8 cellular contexts compared by ENCODE assay signal in genomic region chr15:90184786-90185704, GRCh38. TPM values are rescaled to one million over a fixed set of nuclear protein-coding genes. Genes with fewer than 3 reads are reported as not detected.
A peak's percentile ranks its signal among the peaks of the same experiment; 100 is the strongest.
DNase-seq lines count a peak whose midpoint lies in the region; ATAC-seq and TF ChIP-seq lines count a peak whose summit lies in the region.

No MANE protein-coding gene starts in this region.

- no peaks in the 10 kb centered on the region for H3K4me1 Mint-ChIP-seq in Caco-2 (ENCODE audit: low read depth, unreplicated experiment)
- peaks cover 5 to 11% of the 10 kb centered on the region in 2 donors for H3K4me1 Mint-ChIP-seq in natural killer cell treated with Interleukin-12 subunit alpha and Interleukin-12 subunit beta and Interleukin-15 and Interleukin-18, amount 100 ng/mL, for 72 hours (ENCODE audit: low read depth in 2 of 2)

- peak; percentile 43 for TF ChIP-seq EP300 in transverse colon (IDR thresholded peaks at IDR 0.05; ENCODE audit: low read depth)

- peaks cover 11% of the 10 kb centered on the region for H3K4me1 ChIP-seq in Caco-2
- H3K4me1 ChIP-seq in transverse colon = peaks cover 23 to 74% (median 37%) of the 10 kb centered on the region in 4 donors

- H3K27ac ChIP-seq in transverse colon = peak overlapping the region; percentile 89 to 99 (median 98)

- H3K36me3 Mint-ChIP-seq in Caco-2 (ENCODE audit: insufficient read depth, unreplicated experiment) = peaks cover 6% of the 10 kb centered on the region
- H3K36me3 Mint-ChIP-seq in natural killer cell treated with Interleukin-12 subunit alpha and Interleukin-12 subunit beta and Interleukin-15 and Interleukin-18, amount 100 ng/mL, for 72 hours = no peaks in the 10 kb centered on the region

- BruUV-seq in Caco-2 (replicated peaks; lab: Mats Ljungman, UMichigan) = TSS peak; percentile 42

- H3K4me3 ChIP-seq in Caco-2 (ENCODE audit: low read depth, low read length) = peak overlapping the region; percentile 74
- peak overlapping the region; percentile 62 for H3K4me3 ChIP-seq in fibroblast of pulmonary artery (replicated peaks; ENCODE audit: low read depth, low read length)
- H3K4me3 ChIP-seq in transverse colon = peak overlapping the region; percentile 66 to 92 (median 78)

- CTCF ChIA-PET in Caco-2 (lab: Charles Lee) = no interaction called here

- H3K4me3 Mint-ChIP-seq in Caco-2 (ENCODE audit: unreplicated experiment) = peak overlapping the region; percentile 82
- H3K4me3 Mint-ChIP-seq in natural killer cell treated with Interleukin-12 subunit alpha and Interleukin-12 subunit beta and Interleukin-15 and Interleukin-18, amount 100 ng/mL, for 72 hours = peak overlapping the region; percentile 81

- intact Hi-C loops in Caco-2 (cut with micrococcal nuclease; ENCODE audit: unreplicated experiment) = no loop called here
- intact Hi-C loops in transverse colon (cut with DNase I; ENCODE audit: low total_unique reads) = no loop called here

- TF ChIP-seq CTCF in Caco-2 (IDR thresholded peaks at IDR 0.05; ENCODE audit: insufficient read depth in 1 of 2, low read depth in 1 of 2, low read length in 1 of 2, severe bottlenecking in 1 of 2, unreplicated experiment in 1 of 2) (no peak), fibroblast of pulmonary artery (IDR thresholded peaks at IDR 0.05; ENCODE audit: low read length, missing control alignments) (no peak), transverse colon (IDR thresholded peaks at IDR 0.05) (peak in 2 of 5 experiments; percentile 8 to 13)

- H3K9me3 Mint-ChIP-seq in Caco-2 (ENCODE audit: unreplicated experiment) = no peaks in the 10 kb centered on the region
- no peaks in the 10 kb centered on the region for H3K9me3 Mint-ChIP-seq in natural killer cell treated with Interleukin-12 subunit alpha and Interleukin-12 subunit beta and Interleukin-15 and Interleukin-18, amount 100 ng/mL, for 72 hours

- H3K27me3 Mint-ChIP-seq in Caco-2 (ENCODE audit: insufficient read depth, unreplicated experiment) = no peaks in the 10 kb centered on the region
- peaks cover 0 to 2% of the 10 kb centered on the region in 2 donors for H3K27me3 Mint-ChIP-seq in natural killer cell treated with Interleukin-12 subunit alpha and Interleukin-12 subunit beta and Interleukin-15 and Interleukin-18, amount 100 ng/mL, for 72 hours

- DNase-seq in Caco-2 (peak; percentile 65 to 67), OCI-M1 (lab: John Stamatoyannopoulos, UW) (peak; percentile 79), activated T-helper 1 cell treated with Interleukin-2 at 50 U/mL for 16 hours (ENCODE audit: low read depth) (peak; percentile 41), fibroblast of pulmonary artery (ENCODE audit: low read depth) (no peak), transverse colon (peak; percentile 81)
- DNase-seq in natural killer cell treated with Interleukin-12 subunit alpha and Interleukin-12 subunit beta and Interleukin-15 and Interleukin-18, amount 100 ng/mL, for 72 hours (ENCODE audit: low spot score) = peak; percentile 64

- H3K27ac Mint-ChIP-seq in Caco-2 (ENCODE audit: unreplicated experiment) = peak overlapping the region; percentile 69
- H3K27ac Mint-ChIP-seq in natural killer cell treated with Interleukin-12 subunit alpha and Interleukin-12 subunit beta and Interleukin-15 and Interleukin-18, amount 100 ng/mL, for 72 hours = no peak overlapping the region

- no peaks in the 10 kb centered on the region for H3K36me3 ChIP-seq in Caco-2 (ENCODE audit: control insufficient read depth, insufficient read depth, low read length)
- H3K36me3 ChIP-seq in transverse colon = no peaks in the 10 kb centered on the region

- H3K9me3 ChIP-seq in Caco-2 (no peaks in the 10 kb centered on the region), transverse colon (no peaks in the 10 kb centered on the region)

- TF ChIP-seq POLR2A in transverse colon (IDR thresholded peaks at IDR 0.05) = peak; percentile 73

- in situ Hi-C loops in transverse colon (cut with MboI; ENCODE audit: low pct_ligation_motif_present in 1 of 4, low pct_unique_long_range_greater_than_20kb in 1 of 4, low sequenced_read_pairs in 3 of 4) = no loop called here

- H3K27me3 ChIP-seq in Caco-2 (replicated peaks; ENCODE audit: control insufficient read depth, insufficient read depth, low read length) = no peaks in the 10 kb centered on the region
- no peaks in the 10 kb centered on the region for H3K27me3 ChIP-seq in transverse colon

- 3% methylated on average over 47 of the region's 67 CpGs; no CpG with 5 or more reads in 1 of the 2 donors for WGBS in transverse colon (ENCODE audit: low coverage in 1 of 2), 2 donors

- POLR2A ChIA-PET in Caco-2 (lab: Charles Lee) = no interaction called here

- ATAC-seq in GM19438 (IDR thresholded peaks at IDR 0.05; ENCODE audit: low read depth, unreplicated experiment) = peak; percentile 74
- peak; percentile 59 for ATAC-seq in HG03521 (IDR thresholded peaks at IDR 0.05; ENCODE audit: unreplicated experiment)
- peak; percentile 88 to 90 for ATAC-seq in natural killer cell treated with Interleukin-12 subunit alpha and Interleukin-12 subunit beta and Interleukin-15 and Interleukin-18, amount 100 ng/mL, for 72 hours

RNA-seq across cellular contexts. Expression of gene SEMA4B, which starts 16.1 kb away (rescaled TPM):
- total RNA-seq in Caco-2 (2022) (13.9 and 14.6 TPM in 2 replicates), transverse colon (100 to 1,000 TPM; 115 to 193 (median 134) TPM)
- 1 to 10 TPM; 9.2 to 9.7 TPM for total RNA-seq in natural killer cell treated with Interleukin-12 subunit alpha and Interleukin-12 subunit beta and Interleukin-15 and Interleukin-18, amount 100 ng/mL, for 72 hours

RNA-seq across cellular contexts. Expression of gene CIB1, which starts 48.7 kb away (rescaled TPM):
- total RNA-seq in Caco-2 (2022) (37.7 and 44.5 TPM in 2 replicates), transverse colon (100 to 1,000 TPM in 3 of 4 donors, 10 to 100 TPM in 1; 38.4 to 156 (median 131) TPM)
- total RNA-seq in natural killer cell treated with Interleukin-12 subunit alpha and Interleukin-12 subunit beta and Interleukin-15 and Interleukin-18, amount 100 ng/mL, for 72 hours = 100 to 1,000 TPM in 1 of 2 donors, 10 to 100 TPM in 1; 86.1 to 119 TPM

RNA-seq across cellular contexts. Expression of gene GDPGP1, which starts 49.0 kb away (rescaled TPM):
- total RNA-seq in Caco-2 (2022) (5.1 and 5.7 TPM in 2 replicates), transverse colon (10 to 100 TPM in 3 of 4 donors, 1 to 10 TPM in 1; 6.8 to 28.8 (median 21.3) TPM)
- total RNA-seq in natural killer cell treated with Interleukin-12 subunit alpha and Interleukin-12 subunit beta and Interleukin-15 and Interleukin-18, amount 100 ng/mL, for 72 hours = 10 to 100 TPM in 1 of 2 donors, 1 to 10 TPM in 1; 9.6 to 10.0 TPM
